Comparison of ENCODE assay signal across 13 cellular contexts in the genomic region with DNA sequence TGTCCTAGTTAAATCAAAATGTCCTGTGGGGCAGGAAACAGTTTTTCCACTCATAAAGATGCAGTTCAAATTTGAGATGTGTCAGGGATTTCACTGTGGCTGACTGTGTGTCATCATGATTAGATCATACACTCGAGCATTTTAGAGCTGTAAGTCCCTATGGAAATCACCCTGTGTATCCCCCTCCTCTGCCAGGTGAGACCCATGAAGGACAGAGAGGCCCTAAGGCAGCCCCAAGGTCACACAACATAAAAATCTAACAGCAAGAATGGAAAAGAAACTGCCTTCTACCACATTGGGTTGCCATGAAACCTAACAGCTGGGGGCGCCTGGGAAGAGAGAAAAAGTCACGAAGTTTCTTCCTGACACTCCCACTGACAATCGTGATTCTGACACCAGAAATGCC.
DNase-seq lines count a peak whose midpoint lies in the region; ATAC-seq, FAIRE-seq and TF ChIP-seq lines count a peak whose summit lies in the region.
"Had no signal": no experiment of that assay in that cellular context is flagged by ENCODE, and none has a peak within 500 bp of the region (broad histone marks: within the 10 kb centered on the region; RNA-seq: fewer than 3 reads in every experiment).

No MANE protein-coding gene starts in this region.

- no peaks in the 10 kb centered on the region for H3K9me3 Mint-ChIP-seq in astrocyte (ENCODE audit: unreplicated experiment)
- H3K9me3 Mint-ChIP-seq: effector memory CD8-positive, alpha-beta T cell had no signal

- intact Hi-C loops in mammary epithelial cell (cut with micrococcal nuclease) = loop anchor here (5.0 to 10.0 kb wide), 2 partner anchors 135 to 247 kb away; a partner anchor contains a TSS
- intact Hi-C loops in breast epithelium (cut with DNase I; ENCODE audit: low total_unique reads) = no loop called here

- no peak overlapping the region for H2BK5ac ChIP-seq in mesenchymal stem cell (ENCODE audit: low read depth, low read length, poor library complexity, severe bottlenecking)

- H3K36me3 Mint-ChIP-seq in astrocyte (ENCODE audit: low read depth, unreplicated experiment) = no peaks in the 10 kb centered on the region

- no TSS peak for BruUV-seq in mammary epithelial cell (replicated peaks; lab: Mats Ljungman, UMichigan)

- H2AFZ ChIP-seq in mammary epithelial cell (ENCODE audit: low read depth, low read length) (peak overlapping the region; percentile 1), astrocyte (ENCODE audit: low read depth, low read length) (peak overlapping the region; percentile 16), mesenchymal stem cell (ENCODE audit: low read depth, low read length) (no peak overlapping the region)

- TF ChIP-seq POLR2A in breast epithelium (IDR thresholded peaks at IDR 0.05) = no peak

- in situ Hi-C loops in mammary epithelial cell (cut with MboI; ENCODE audit: low sequenced_read_pairs in 2 of 2) = no loop called here

- peaks cover 8% of the 10 kb centered on the region for H3K79me1 ChIP-seq in mesenchymal stem cell (replicated peaks; ENCODE audit: low read length, poor library complexity, severe bottlenecking)

- peak overlapping the region; percentile 61 to 75 for H2BK12ac ChIP-seq in mesenchymal stem cell (ENCODE audit: low read length in 2 of 2)

- no peak for TF ChIP-seq CTCF in mammary epithelial cell (conservative IDR thresholded peaks at IDR 0.05 in 1 of 2, IDR thresholded peaks at IDR 0.05 in 1 of 2; ENCODE audit: extremely low read depth in 1 of 2, insufficient read depth in 1 of 2, low read depth in 1 of 2, low read length in 2 of 2)
- no peak for TF ChIP-seq CTCF in breast epithelium (IDR thresholded peaks at IDR 0.05)
- TF ChIP-seq CTCF in astrocyte (IDR thresholded peaks at IDR 0.05; ENCODE audit: insufficient read depth, low read depth, low read length) = no peak

- no peak overlapping the region for H3K4me2 ChIP-seq in mammary epithelial cell (ENCODE audit: insufficient read depth, low read depth, low read length)
- H3K4me2 ChIP-seq in astrocyte (ENCODE audit: low read length) = peak overlapping the region; percentile 71
- no peak overlapping the region for H3K4me2 ChIP-seq in mesenchymal stem cell (ENCODE audit: low read length, poor library complexity, severe bottlenecking)

- H3K36me3 ChIP-seq in mammary epithelial cell (ENCODE audit: insufficient read depth, low read length) (no peaks in the 10 kb centered on the region), breast epithelium (no peaks in the 10 kb centered on the region), astrocyte (ENCODE audit: insufficient read depth, low read length) (no peaks in the 10 kb centered on the region), mesenchymal stem cell (ENCODE audit: control insufficient read depth in 1 of 2, insufficient read depth in 2 of 2, low read depth in 1 of 2, low read length in 2 of 2) (no peaks in the 10 kb centered on the region)
- H3K36me3 ChIP-seq: tibial nerve had no signal

- H3K27ac ChIP-seq in mammary epithelial cell (ENCODE audit: insufficient read depth, low read depth, low read length) (peak overlapping the region; percentile 45), breast epithelium (no peak overlapping the region), astrocyte (ENCODE audit: low read depth, low read length) (peak overlapping the region; percentile 75), mesenchymal stem cell (ENCODE audit: low read length, poor library complexity, severe bottlenecking) (no peak overlapping the region)
- H3K27ac ChIP-seq: body of pancreas, tibial nerve had no signal

- H3K23ac ChIP-seq in mesenchymal stem cell (ENCODE audit: low read length in 2 of 2) = no peak overlapping the region

- H4K8ac ChIP-seq in mesenchymal stem cell (ENCODE audit: low read length) = peak overlapping the region; percentile 27

- peaks cover 58% of the 10 kb centered on the region for H3K4me1 Mint-ChIP-seq in astrocyte (ENCODE audit: low read depth, unreplicated experiment)

- H3K27me3 Mint-ChIP-seq in astrocyte (ENCODE audit: low read depth, unreplicated experiment) = no peaks in the 10 kb centered on the region

- dilution Hi-C loops in mammary epithelial cell (cut with HindIII; ENCODE audit: low sequenced_read_pairs) = loop anchor here (25.0 kb wide), 1 partner anchor 340 kb away; no protein-coding TSS in a partner anchor

- peak overlapping the region; percentile 42 to 52 for H3K4ac ChIP-seq in mesenchymal stem cell (ENCODE audit: low read depth in 1 of 2, low read length in 2 of 2)

- ATAC-seq in HG02885 (IDR thresholded peaks at IDR 0.05; ENCODE audit: poor library complexity, unreplicated experiment) (no peak), GM21717 (IDR thresholded peaks at IDR 0.05; ENCODE audit: unreplicated experiment) (no peak), HG03460 (IDR thresholded peaks at IDR 0.05; ENCODE audit: unreplicated experiment) (no peak)
- ATAC-seq: body of pancreas; effector memory CD8-positive, alpha-beta T cell had no signal

- peak overlapping the region; percentile 40 for H4K91ac ChIP-seq in mesenchymal stem cell (ENCODE audit: low read length)

- H3K9me3 ChIP-seq in mammary epithelial cell (replicated peaks; ENCODE audit: insufficient read depth, low read length) (no peaks in the 10 kb centered on the region), breast epithelium (no peaks in the 10 kb centered on the region), astrocyte (ENCODE audit: insufficient read depth, low read depth, low read length) (no peaks in the 10 kb centered on the region), mesenchymal stem cell (ENCODE audit: control insufficient read depth, low read length) (no peaks in the 10 kb centered on the region)
- H3K9me3 ChIP-seq: body of pancreas, tibial nerve had no signal

- peak overlapping the region; percentile 35 for H3K4me3 Mint-ChIP-seq in astrocyte (ENCODE audit: unreplicated experiment)
- H3K4me3 Mint-ChIP-seq: effector memory CD8-positive, alpha-beta T cell had no signal

- 73% methylated on average over 4 of the region's 4 CpGs for WGBS in mammary epithelial cell (ENCODE audit: low coverage, missing lambda C conversion rate)
- WGBS in mesenchymal stem cell = 27% methylated on average over 4 of the region's 4 CpGs

- H4K20me1 ChIP-seq in mammary epithelial cell (ENCODE audit: insufficient read depth, low read length) = no peaks in the 10 kb centered on the region
- H4K20me1 ChIP-seq in astrocyte (ENCODE audit: insufficient read depth, low read length) = no peaks in the 10 kb centered on the region

- peak overlapping the region; percentile 97 for H3K27ac Mint-ChIP-seq in astrocyte (ENCODE audit: unreplicated experiment)
- H3K27ac Mint-ChIP-seq: effector memory CD8-positive, alpha-beta T cell had no signal

- DNase-seq in mammary epithelial cell = peak; percentile 43
- DNase-seq in breast epithelium (ENCODE audit: low spot score in 2 of 2) = no peak
- DNase-seq in astrocyte (ENCODE audit: low read depth) = peak; percentile 43
- peak; percentile 73 for DNase-seq in mesenchymal stem cell
- DNase-seq in NCI-H524 treated with DMSO at 0.1 percent for 48 hours (lab: John Stamatoyannopoulos, UW) = no peak
- DNase-seq: activated CD4-positive, CD25-positive, alpha-beta regulatory T cell treated with anti-CD3 and anti-CD28 coated beads, Interleukin-2, amount 50 U/mL, for 72 hours; body of pancreas; effector memory CD8-positive, alpha-beta T cell had no signal

- H3K4me1 ChIP-seq in mammary epithelial cell (ENCODE audit: insufficient read depth, low read length) = peaks cover 70% of the 10 kb centered on the region
- H3K4me1 ChIP-seq in breast epithelium = no peaks in the 10 kb centered on the region
- H3K4me1 ChIP-seq in astrocyte (ENCODE audit: insufficient read depth, low read length) = peaks cover 57% of the 10 kb centered on the region
- H3K4me1 ChIP-seq in mesenchymal stem cell (ENCODE audit: control insufficient read depth, insufficient read depth, low read depth, low read length) = peaks cover 28% of the 10 kb centered on the region

- H3K79me2 ChIP-seq in mammary epithelial cell (ENCODE audit: insufficient read depth, low read length) (peaks cover 13% of the 10 kb centered on the region), astrocyte (ENCODE audit: insufficient read depth, low read length) (no peaks in the 10 kb centered on the region)

- H2BK120ac ChIP-seq in mesenchymal stem cell (ENCODE audit: low read depth, low read length) = peak overlapping the region; percentile 82

- no peak for FAIRE-seq in astrocyte (lab: Jason Lieb, UNC)

- H3K18ac ChIP-seq in mesenchymal stem cell (ENCODE audit: low read depth in 1 of 2, low read length in 2 of 2) = peak overlapping the region; percentile 35 to 44

- peak overlapping the region; percentile 27 for H2AK5ac ChIP-seq in mesenchymal stem cell (ENCODE audit: low read length, severe bottlenecking)

- H3K14ac ChIP-seq in mesenchymal stem cell (ENCODE audit: low read length in 2 of 2) = no peak overlapping the region

- H3K27me3 ChIP-seq in mammary epithelial cell (ENCODE audit: insufficient read depth, low read length) (no peaks in the 10 kb centered on the region), breast epithelium (no peaks in the 10 kb centered on the region), astrocyte (ENCODE audit: insufficient read depth, low read length) (no peaks in the 10 kb centered on the region), mesenchymal stem cell (ENCODE audit: control insufficient read depth in 1 of 2, insufficient read depth in 1 of 2, low read length in 2 of 2) (no peaks in the 10 kb centered on the region)
- H3K27me3 ChIP-seq: body of pancreas, tibial nerve had no signal

- CTCF ChIA-PET in mammary epithelial cell (lab: Charles Lee; ENCODE audit: low non-redundant PET) = interaction anchor here (1.0 kb wide), 1 partner anchor 109 kb away, joined by 5 read pairs; no protein-coding TSS in a partner anchor

- H3K9ac ChIP-seq in mammary epithelial cell (ENCODE audit: insufficient read depth, low read length) = no peak overlapping the region
- peak overlapping the region; percentile 60 for H3K9ac ChIP-seq in astrocyte (ENCODE audit: low read length)
- H3K9ac ChIP-seq in mesenchymal stem cell (ENCODE audit: low read length) = peak overlapping the region; percentile 81

- no peak overlapping the region for H3K4me3 ChIP-seq in mammary epithelial cell (replicated peaks in 1 of 3; ENCODE audit: insufficient read depth in 1 of 3, low read depth in 2 of 3, low read length in 3 of 3)
- H3K4me3 ChIP-seq in breast epithelium = no peak overlapping the region
- no peak overlapping the region for H3K4me3 ChIP-seq in astrocyte (ENCODE audit: insufficient read depth, low read depth, low read length)
- peak overlapping the region in 1 of 2 experiments; percentile 28 for H3K4me3 ChIP-seq in mesenchymal stem cell (ENCODE audit: insufficient read depth in 1 of 2, low read depth in 1 of 2, low read length in 2 of 2)
- H3K4me3 ChIP-seq: body of pancreas, lung, tibial nerve had no signal

- no peak overlapping the region for H2BK15ac ChIP-seq in mesenchymal stem cell (ENCODE audit: low read depth, poor library complexity, severe bottlenecking)

Comparison
In these comparisons a context has a peak if more than half of its experiments do, and no peak if none do; other contexts are left out.
1. DNase-seq: peak in mammary epithelial cell (single experiment), astrocyte (single experiment) and mesenchymal stem cell (single experiment); none in breast epithelium (0 of 2) and NCI-H524 treated with DMSO at 0.1 percent for 48 hours (single experiment).
2. H3K27ac ChIP-seq: peak in mammary epithelial cell (single experiment) and astrocyte (single experiment); none in breast epithelium (0 of 2) and mesenchymal stem cell (single experiment).